26 cellular contexts compared by ENCODE assay signal in genomic region chr6:21102201-21102600, GRCh38.
DNase-seq lines count a peak whose midpoint lies in the region; ATAC-seq and TF ChIP-seq lines count a peak whose summit lies in the region.
"Had no signal": no experiment of that assay in that cellular context is flagged by ENCODE, and none has a peak within 500 bp of the region (broad histone marks: within the 10 kb centered on the region; RNA-seq: fewer than 3 reads in every experiment).

No MANE protein-coding gene starts in this region.

- no peak for DNase-seq in natural killer cell
- DNase-seq in natural killer cell treated with Interleukin-12 subunit alpha and Interleukin-12 subunit beta and Interleukin-15 and Interleukin-18, amount 100 ng/mL, for 72 hours (ENCODE audit: low spot score): no peak
- peak; percentile 51 for DNase-seq in NCI-H69 (lab: John Stamatoyannopoulos, UW)
- peak in 1 of 3 donors; percentile 3 for DNase-seq in immature natural killer cell
- DNase-seq in omental fat pad (ENCODE audit: low spot score): no peak
- DNase-seq in activated CD8-positive, alpha-beta memory T cell treated with anti-CD3 and anti-CD28 coated beads for 24 hours: no peak
- DNase-seq: activated CD4-positive, alpha-beta memory T cell treated with anti-CD3 and anti-CD28 coated beads, Interleukin-2, amount 10 ng/mL, durations not matched to agents 7 days and 5 days; activated effector memory CD4-positive, alpha-beta T cell treated with Interleukin-2 at 50 U/mL for 16 hours; activated T-cell treated with anti-CD3 and anti-CD28 coated beads for 4 hours; adrenal gland; dorsolateral prefrontal cortex; GF-D8; hypothalamus; left ventricle myocardium inferior; MG63; midbrain; NCI-H2081 treated with DMSO at 0.1 percent for 48 hours; NCI-H774; right cardiac atrium; spleen; T-helper 1 cell had no signal

- H3K27me3 Mint-ChIP-seq in natural killer cell (ENCODE audit: low read depth in 2 of 2): no peaks in the 10 kb centered on the region
- H3K27me3 Mint-ChIP-seq in natural killer cell treated with Interleukin-12 subunit alpha and Interleukin-12 subunit beta and Interleukin-15 and Interleukin-18, amount 100 ng/mL, for 72 hours: no peaks in the 10 kb centered on the region
- H3K27me3 Mint-ChIP-seq in immature natural killer cell (ENCODE audit: low read depth in 3 of 3): peaks cover 0 to 3% (median 2%) of the 10 kb centered on the region in 3 donors
- H3K27me3 Mint-ChIP-seq: activated CD4-positive, alpha-beta memory T cell treated with anti-CD3 and anti-CD28 coated beads, Interleukin-2, amount 10 ng/mL, durations not matched to agents 7 days and 5 days had no signal

- H3K4me1 Mint-ChIP-seq in natural killer cell: peaks cover 35 to 42% of the 10 kb centered on the region in 2 donors
- H3K4me1 Mint-ChIP-seq in natural killer cell treated with Interleukin-12 subunit alpha and Interleukin-12 subunit beta and Interleukin-15 and Interleukin-18, amount 100 ng/mL, for 72 hours (ENCODE audit: low read depth in 2 of 2): peaks cover 18 to 29% of the 10 kb centered on the region in 2 donors
- peaks cover 33 to 43% of the 10 kb centered on the region in 2 donors for H3K4me1 Mint-ChIP-seq in immature natural killer cell

- no peak overlapping the region for H3K4me3 Mint-ChIP-seq in natural killer cell
- no peak overlapping the region for H3K4me3 Mint-ChIP-seq in natural killer cell treated with Interleukin-12 subunit alpha and Interleukin-12 subunit beta and Interleukin-15 and Interleukin-18, amount 100 ng/mL, for 72 hours
- peak overlapping the region in 4 of 5 donors; percentile 3 to 32 (median 16) for H3K4me3 Mint-ChIP-seq in immature natural killer cell
- H3K4me3 Mint-ChIP-seq: activated CD4-positive, alpha-beta memory T cell treated with anti-CD3 and anti-CD28 coated beads, Interleukin-2, amount 10 ng/mL, durations not matched to agents 7 days and 5 days; nephron had no signal

- H3K27ac Mint-ChIP-seq in natural killer cell: peak overlapping the region; percentile 8 to 14
- H3K27ac Mint-ChIP-seq in natural killer cell treated with Interleukin-12 subunit alpha and Interleukin-12 subunit beta and Interleukin-15 and Interleukin-18, amount 100 ng/mL, for 72 hours: peak overlapping the region in 1 of 2 donors; percentile 6
- H3K27ac Mint-ChIP-seq in immature natural killer cell: peak overlapping the region in 5 of 6 donors; percentile 0 to 29 (median 10)
- H3K27ac Mint-ChIP-seq: activated CD4-positive, alpha-beta memory T cell treated with anti-CD3 and anti-CD28 coated beads, Interleukin-2, amount 10 ng/mL, durations not matched to agents 7 days and 5 days had no signal

- intact Hi-C loops in natural killer cell (cut with micrococcal nuclease): no loop called here

- ATAC-seq in natural killer cell: peak in 2 of 3 donors; percentile 26 to 32
- ATAC-seq in natural killer cell treated with Interleukin-12 subunit alpha and Interleukin-12 subunit beta and Interleukin-15 and Interleukin-18, amount 100 ng/mL, for 72 hours: no peak
- no peak for ATAC-seq in omental fat pad (ENCODE audit: low FRiP score)
- ATAC-seq in GM19328 (IDR thresholded peaks at IDR 0.05; ENCODE audit: unreplicated experiment): no peak
- no peak for ATAC-seq in HG03159 (IDR thresholded peaks at IDR 0.05; ENCODE audit: unreplicated experiment)
- ATAC-seq: body of pancreas, gastroesophageal sphincter, right cardiac atrium had no signal

- no peaks in the 10 kb centered on the region for H3K36me3 Mint-ChIP-seq in natural killer cell
- no peaks in the 10 kb centered on the region for H3K36me3 Mint-ChIP-seq in natural killer cell treated with Interleukin-12 subunit alpha and Interleukin-12 subunit beta and Interleukin-15 and Interleukin-18, amount 100 ng/mL, for 72 hours
- peaks cover 3 to 15% (median 4%) of the 10 kb centered on the region in 3 donors for H3K36me3 Mint-ChIP-seq in immature natural killer cell

- no peaks in the 10 kb centered on the region for H3K9me3 Mint-ChIP-seq in natural killer cell
- H3K9me3 Mint-ChIP-seq in natural killer cell treated with Interleukin-12 subunit alpha and Interleukin-12 subunit beta and Interleukin-15 and Interleukin-18, amount 100 ng/mL, for 72 hours: no peaks in the 10 kb centered on the region
- no peaks in the 10 kb centered on the region for H3K9me3 Mint-ChIP-seq in immature natural killer cell
- H3K9me3 Mint-ChIP-seq: activated CD4-positive, alpha-beta memory T cell treated with anti-CD3 and anti-CD28 coated beads, Interleukin-2, amount 10 ng/mL, durations not matched to agents 7 days and 5 days; nephron had no signal

- TF ChIP-seq CTCF in natural killer cell (IDR thresholded peaks at IDR 0.05) (no peak), omental fat pad (IDR thresholded peaks at IDR 0.05) (no peak)

Comparison
In these comparisons a context has a peak if more than half of its experiments do, and no peak if none do; other contexts are left out.
1. ATAC-seq: peak in natural killer cell (2 of 3); none in natural killer cell treated with Interleukin-12 subunit alpha and Interleukin-12 subunit beta and Interleukin-15 and Interleukin-18, amount 100 ng/mL, for 72 hours (0 of 2), omental fat pad (single experiment), GM19328 (single experiment) and HG03159 (single experiment).
2. H3K4me3 Mint-ChIP-seq: peak in immature natural killer cell (4 of 5); none in natural killer cell (single experiment) and natural killer cell treated with Interleukin-12 subunit alpha and Interleukin-12 subunit beta and Interleukin-15 and Interleukin-18, amount 100 ng/mL, for 72 hours (single experiment).